1 cellular context compared by ENCODE assay signal in the genomic region with DNA sequence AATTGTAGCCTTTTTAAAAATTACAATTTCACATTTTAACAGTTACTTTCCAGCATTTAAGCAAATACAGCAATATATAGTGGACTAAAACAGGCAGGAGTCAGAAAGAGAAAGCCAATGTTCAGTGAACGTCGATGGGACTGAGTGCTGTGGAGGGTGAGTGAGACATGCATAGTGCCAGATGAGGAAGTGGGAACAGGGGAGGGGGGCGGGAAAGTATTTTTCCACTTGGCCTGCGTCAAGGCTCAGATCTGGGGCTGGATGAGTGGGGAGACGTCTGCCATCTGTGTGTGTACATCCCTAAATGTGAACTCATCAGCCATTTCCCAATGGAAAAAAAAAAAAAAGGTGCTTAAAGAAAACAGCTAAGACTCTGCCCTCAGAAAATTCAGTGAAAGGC.
TF ChIP-seq lines count a peak whose summit lies in the region.

No MANE protein-coding gene starts in this region.

TF ChIP-seq in WTC11, 78 proteins besides CTCF, POLR2A, EP300 and RAD21 (continued from another document):
- TF ChIP-seq, protein P1, sequence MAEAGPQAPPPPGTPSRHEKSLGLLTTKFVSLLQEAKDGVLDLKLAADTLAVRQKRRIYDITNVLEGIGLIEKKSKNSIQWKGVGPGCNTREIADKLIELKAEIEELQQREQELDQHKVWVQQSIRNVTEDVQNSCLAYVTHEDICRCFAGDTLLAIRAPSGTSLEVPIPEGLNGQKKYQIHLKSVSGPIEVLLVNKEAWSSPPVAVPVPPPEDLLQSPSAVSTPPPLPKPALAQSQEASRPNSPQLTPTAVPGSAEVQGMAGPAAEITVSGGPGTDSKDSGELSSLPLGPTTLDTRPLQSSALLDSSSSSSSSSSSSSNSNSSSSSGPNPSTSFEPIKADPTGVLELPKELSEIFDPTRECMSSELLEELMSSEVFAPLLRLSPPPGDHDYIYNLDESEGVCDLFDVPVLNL (CRISPR knock-in tag; IDR thresholded peaks at IDR 0.05; ENCODE audit: borderline replicate concordance, low read depth): no peak
- TF ChIP-seq CREB1 (CRISPR knock-in tag; IDR thresholded peaks at IDR 0.05): no peak
